Comparison of ENCODE assay signal across 9 cellular contexts in genomic region chr1:40399984-40400704, GRCh38. TPM values are rescaled to one million over a fixed set of nuclear protein-coding genes. Genes with fewer than 3 reads are reported as not detected.
DNase-seq lines count a peak whose midpoint lies in the region; ATAC-seq and TF ChIP-seq lines count a peak whose summit lies in the region.
"Had no signal": no experiment of that assay in that cellular context is flagged by ENCODE, and none has a peak within 500 bp of the region (broad histone marks: within the 10 kb centered on the region; RNA-seq: fewer than 3 reads in every experiment).

No MANE protein-coding gene starts in this region.

- H3K27ac ChIP-seq in Peyer's patch (peak overlapping the region in 3 of 4 donors; percentile 15 to 100 (median 45)), mucosa of rectum (ENCODE audit: low read depth in 2 of 2, low read length in 2 of 2) (peak overlapping the region; percentile 16 to 56)

- no peak overlapping the region for H3K9ac ChIP-seq in mucosa of rectum (ENCODE audit: low read depth in 1 of 2, low read length in 2 of 2)

- peak; percentile 59 for ATAC-seq in GM18502 (IDR thresholded peaks at IDR 0.05; ENCODE audit: poor library complexity, unreplicated experiment)
- peak; percentile 46 for ATAC-seq in GM21717 (IDR thresholded peaks at IDR 0.05; ENCODE audit: unreplicated experiment)

- no peak for TF ChIP-seq POLR2A in Peyer's patch (IDR thresholded peaks at IDR 0.05)

- H3K4me3 ChIP-seq in Peyer's patch (peak overlapping the region in 1 of 4 donors; percentile 9), mucosa of rectum (ENCODE audit: low read length in 2 of 2) (no peak overlapping the region)

- TF ChIP-seq CTCF in Peyer's patch (IDR thresholded peaks at IDR 0.05), result no peak

- H3K4me1 ChIP-seq in Peyer's patch (peaks cover 0 to 56% (median 4%) of the 10 kb centered on the region in 4 donors), mucosa of rectum (ENCODE audit: control insufficient read depth in 2 of 2, insufficient read depth in 2 of 2, low read length in 2 of 2) (no peaks in the 10 kb centered on the region)

- no peaks in the 10 kb centered on the region for H3K9me3 ChIP-seq in Peyer's patch
- H3K9me3 ChIP-seq in mucosa of rectum (ENCODE audit: control insufficient read depth in 2 of 2, low read length in 2 of 2), result no peaks in the 10 kb centered on the region

- DNase-seq in Peyer's patch, result peak in 1 of 3 donors; percentile 23
- no peak for DNase-seq in SW480 (ENCODE audit: low spot score)
- DNase-seq in effector CD8-positive, alpha-beta T cell (lab: John Stamatoyannopoulos, UW), result no peak
- no peak for DNase-seq in retina
- no peak for DNase-seq in DMS 273 treated with DMSO at 0.1 percent for 48 hours (lab: John Stamatoyannopoulos, UW)
- DNase-seq: activated CD4-positive, alpha-beta T cell treated with anti-CD3 and anti-CD28 coated beads for 4 hours had no signal

- H3K27me3 ChIP-seq in Peyer's patch (no peaks in the 10 kb centered on the region), mucosa of rectum (ENCODE audit: control insufficient read depth in 2 of 2, insufficient read depth in 2 of 2, low read length in 2 of 2) (no peaks in the 10 kb centered on the region)

- H3K36me3 ChIP-seq in Peyer's patch, result no peaks in the 10 kb centered on the region
- no peaks in the 10 kb centered on the region for H3K36me3 ChIP-seq in mucosa of rectum (ENCODE audit: control insufficient read depth in 2 of 2, insufficient read depth in 2 of 2, low read length in 2 of 2)

RNA-seq across cellular contexts. Expression of gene SMAP2, which starts 26.6 kb away (rescaled TPM):
- total RNA-seq in Peyer's patch, result 100 to 1,000 TPM in 1 of 4 donors, 10 to 100 TPM in 3; 24.7 to 170 (median 33.7) TPM

RNA-seq across cellular contexts. Expression of gene ZFP69B, which starts 50.1 kb away (rescaled TPM):
- 1 to 10 TPM in 3 of 4 donors, under 1 TPM in 1; 0.88 to 5.8 (median 2.3) TPM for total RNA-seq in Peyer's patch
